8 cellular contexts compared by ENCODE assay signal in the genomic region with DNA sequence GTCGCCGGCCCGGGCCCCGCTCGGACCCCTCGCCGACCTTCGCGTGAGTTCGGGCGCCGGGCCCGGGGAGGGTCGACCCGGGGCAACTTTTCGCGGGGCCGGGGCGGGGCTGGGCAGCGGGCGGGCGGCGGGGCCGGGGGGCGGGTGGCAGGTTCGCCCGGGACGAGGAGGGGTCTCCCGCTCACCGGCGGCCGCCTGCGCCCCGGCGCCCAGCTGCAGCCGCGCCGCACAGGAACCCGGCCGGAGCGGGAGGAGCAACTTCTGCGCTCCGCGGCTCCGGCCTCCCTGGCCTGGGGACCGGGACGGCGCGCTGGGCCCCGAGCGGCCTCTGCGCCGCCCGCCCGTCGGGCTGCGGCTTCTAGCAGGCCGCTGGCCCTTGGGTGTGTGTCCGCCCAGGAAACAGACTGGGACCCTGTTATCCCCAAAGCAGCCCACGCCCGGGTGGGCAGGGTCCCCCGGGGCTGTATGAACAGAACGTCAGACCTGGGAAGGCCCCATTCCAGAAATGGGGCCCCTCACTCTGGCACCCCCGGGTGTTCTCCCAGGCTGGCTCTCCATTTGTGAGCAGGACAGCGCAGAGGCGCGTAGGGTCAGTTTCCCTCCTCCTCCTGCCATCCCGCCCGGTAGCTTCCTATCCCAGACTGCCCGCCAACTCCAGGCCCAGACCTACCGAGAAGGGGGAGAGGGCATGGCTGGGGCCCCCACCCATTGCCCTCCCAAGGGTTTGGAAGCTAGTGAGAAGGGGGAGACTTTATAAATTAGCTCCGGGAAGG. TPM values are rescaled to one million over a fixed set of nuclear protein-coding genes. Genes with fewer than 3 reads are reported as not detected.
DNase-seq lines count a peak whose midpoint lies in the region; ATAC-seq and TF ChIP-seq lines count a peak whose summit lies in the region.

No MANE protein-coding gene starts in this region.

- peaks cover 5% of the 10 kb centered on the region for H3K27me3 Mint-ChIP-seq in endothelial cell (ENCODE audit: unreplicated experiment)

- peaks cover 16% of the 10 kb centered on the region for H3K4me1 Mint-ChIP-seq in endothelial cell (ENCODE audit: unreplicated experiment)

- no peak for TF ChIP-seq CTCF in GM10266 (IDR thresholded peaks at IDR 0.05; ENCODE audit: control insufficient read depth, insufficient read depth, low read depth, missing control alignments)
- TF ChIP-seq CTCF in OCI-LY3 (IDR thresholded peaks at IDR 0.05; ENCODE audit: low read depth, low read length), result no peak
- no peak for TF ChIP-seq CTCF in endothelial cell (IDR thresholded peaks at IDR 0.05; ENCODE audit: unreplicated experiment)

- H3K4me2 ChIP-seq in OCI-LY3 (ENCODE audit: low read length), result peak overlapping the region; percentile 100

- no peaks in the 10 kb centered on the region for H3K36me3 ChIP-seq in OCI-LY3 (replicated peaks; ENCODE audit: low read depth, low read length)

- H3K4me1 ChIP-seq in OCI-LY3 (ENCODE audit: low read length), result peaks cover 37% of the 10 kb centered on the region

- no peaks in the 10 kb centered on the region for H3K9me3 Mint-ChIP-seq in endothelial cell (ENCODE audit: unreplicated experiment)

- no peaks in the 10 kb centered on the region for H3K9me3 ChIP-seq in OCI-LY3 (ENCODE audit: insufficient read depth, low read length)

- H4K20me1 ChIP-seq in OCI-LY3 (ENCODE audit: insufficient read depth, low read length), result peaks cover 48% of the 10 kb centered on the region

- H3K4me3 ChIP-seq in OCI-LY3 (ENCODE audit: low read length), result peak overlapping the region; percentile 93

- no peak overlapping the region for H2AFZ ChIP-seq in OCI-LY3 (ENCODE audit: low read depth, low read length)

- H3K27me3 ChIP-seq in OCI-LY3 (ENCODE audit: low read depth, low read length), result peaks cover 20% of the 10 kb centered on the region

- ATAC-seq in GM21529 (IDR thresholded peaks at IDR 0.05; ENCODE audit: unreplicated experiment), result no peak

- peak overlapping the region; percentile 87 for H3K4me3 Mint-ChIP-seq in endothelial cell (ENCODE audit: unreplicated experiment)

- peaks cover 51% of the 10 kb centered on the region for H3K79me2 ChIP-seq in OCI-LY3 (ENCODE audit: low read length)

- H3K9ac ChIP-seq in OCI-LY3 (ENCODE audit: low read length), result peak overlapping the region; percentile 83

- H3K27ac ChIP-seq in OCI-LY3 (ENCODE audit: low read length), result no peak overlapping the region

- no peaks in the 10 kb centered on the region for H3K36me3 Mint-ChIP-seq in endothelial cell (ENCODE audit: low read depth, unreplicated experiment)

- no peak overlapping the region for H3K27ac Mint-ChIP-seq in endothelial cell (ENCODE audit: unreplicated experiment)

- DNase-seq in GM10266 (ENCODE audit: extremely low spot score) (peak; percentile 79), endothelial cell (ENCODE audit: low spot score) (peak; percentile 39), myocyte (ENCODE audit: low read depth) (peak; percentile 45), cerebellar cortex (ENCODE audit: low spot score) (no peak), inferior parietal cortex (ENCODE audit: extremely low spot score) (no peak), NCI-H2107 treated with DMSO at 0.1 percent for 48 hours (lab: John Stamatoyannopoulos, UW; ENCODE audit: unreplicated experiment) (no peak)

RNA-seq across cellular contexts. Expression of a gene that starts 0.7 kb away (rescaled TPM):
- total RNA-seq in endothelial cell (ENCODE audit: unreplicated experiment) (83.3 TPM), myocyte (20.5 and 25.4 TPM in 2 replicates)
- 20.8 TPM for polyA plus RNA-seq in myocyte (2012)

Comparison
In these comparisons a context has a peak if more than half of its experiments do, and no peak if none do; other contexts are left out.
1. DNase-seq: peak in GM10266 (single experiment), endothelial cell (single experiment) and myocyte (single experiment); none in cerebellar cortex (single experiment), inferior parietal cortex (single experiment) and NCI-H2107 treated with DMSO at 0.1 percent for 48 hours (single experiment).